Comparison of ENCODE assay signal across 10 cellular contexts in genomic region chr22:17920992-17921650, GRCh38.
A peak's percentile ranks its signal among the peaks of the same experiment; 100 is the strongest.
DNase-seq lines count a peak whose midpoint lies in the region; ATAC-seq, FAIRE-seq and TF ChIP-seq lines count a peak whose summit lies in the region.
"Had no signal": no experiment of that assay in that cellular context is flagged by ENCODE, and none has a peak within 500 bp of the region (broad histone marks: within the 10 kb centered on the region; RNA-seq: fewer than 3 reads in every experiment).

No MANE protein-coding gene starts in this region.

- peak overlapping the region; percentile 69 for H2BK120ac ChIP-seq in mesendoderm (ENCODE audit: low read depth, low read length)

- H3K9me3 ChIP-seq in breast epithelium (no peaks in the 10 kb centered on the region), testis (no peaks in the 10 kb centered on the region)

- no peaks in the 10 kb centered on the region for H3K36me3 ChIP-seq in breast epithelium
- no peaks in the 10 kb centered on the region for H3K36me3 ChIP-seq in mesendoderm (ENCODE audit: control insufficient read depth, insufficient read depth, low read length)
- H3K36me3 ChIP-seq in testis (ENCODE audit: low read depth, missing control alignments) = no peaks in the 10 kb centered on the region

- TF ChIP-seq POLR2A in breast epithelium (IDR thresholded peaks at IDR 0.05) (no peak), testis (IDR thresholded peaks at IDR 0.05) (no peak)

- peaks cover 26% of the 10 kb centered on the region for H3K79me1 ChIP-seq in mesendoderm (ENCODE audit: low read length)

- H3K4me1 ChIP-seq in breast epithelium = peaks cover 14 to 36% of the 10 kb centered on the region in 2 donors
- H3K4me1 ChIP-seq in mesendoderm (ENCODE audit: control insufficient read depth, low read depth, low read length) = peaks cover 23% of the 10 kb centered on the region
- H3K4me1 ChIP-seq in testis = peaks cover 55% of the 10 kb centered on the region

- DNase-seq in RCC 7860 (ENCODE audit: low spot score) = peak; percentile 20
- no peak for DNase-seq in breast epithelium (ENCODE audit: low spot score in 2 of 2)
- peak; percentile 54 for DNase-seq in mesendoderm
- DNase-seq in testis = no peak
- no peak for DNase-seq in immature natural killer cell
- no peak for DNase-seq in activated T-helper 1 cell treated with anti-CD3 and anti-CD28 coated beads, Interleukin-12 subunit alpha, Interleukin-12 subunit beta, Interleukin-2, Interleukin-4 antibody, amounts not matched to agents 30 ng/mL and 10 ng/mL and 1 ng/mL, durations not matched to agents 14 hours and 24 hours and 36 hours (ENCODE audit: low spot score)
- DNase-seq in left lobe of liver (ENCODE audit: low spot score) = no peak
- DNase-seq: activated naive CD8-positive, alpha-beta T cell treated with anti-CD3 and anti-CD28 coated beads for 36 hours; NCI-H187; T-helper 1 cell had no signal

- H3K27ac Mint-ChIP-seq in immature natural killer cell = peak overlapping the region in 1 of 6 donors; percentile 3
- H3K27ac Mint-ChIP-seq in activated T-helper 1 cell treated with anti-CD3 and anti-CD28 coated beads, Interleukin-12 subunit alpha, Interleukin-12 subunit beta, Interleukin-2, Interleukin-4 antibody, amounts not matched to agents 30 ng/mL and 10 ng/mL and 1 ng/mL, durations not matched to agents 14 hours and 24 hours and 36 hours = no peak overlapping the region
- H3K27ac Mint-ChIP-seq: activated naive CD8-positive, alpha-beta T cell treated with anti-CD3 and anti-CD28 coated beads for 36 hours had no signal

- H4K8ac ChIP-seq in mesendoderm (ENCODE audit: low read depth, low read length) = no peak overlapping the region

- H3K27me3 Mint-ChIP-seq in immature natural killer cell (ENCODE audit: low read depth in 3 of 3) = peaks cover 0 to 4% (median 0%) of the 10 kb centered on the region in 3 donors
- H3K27me3 Mint-ChIP-seq in activated T-helper 1 cell treated with anti-CD3 and anti-CD28 coated beads, Interleukin-12 subunit alpha, Interleukin-12 subunit beta, Interleukin-2, Interleukin-4 antibody, amounts not matched to agents 30 ng/mL and 10 ng/mL and 1 ng/mL, durations not matched to agents 14 hours and 24 hours and 36 hours (ENCODE audit: insufficient read depth) = no peaks in the 10 kb centered on the region
- H3K27me3 Mint-ChIP-seq: activated naive CD8-positive, alpha-beta T cell treated with anti-CD3 and anti-CD28 coated beads for 36 hours had no signal

- peaks cover 18 to 24% of the 10 kb centered on the region in 2 donors for H3K4me1 Mint-ChIP-seq in immature natural killer cell
- H3K4me1 Mint-ChIP-seq in activated T-helper 1 cell treated with anti-CD3 and anti-CD28 coated beads, Interleukin-12 subunit alpha, Interleukin-12 subunit beta, Interleukin-2, Interleukin-4 antibody, amounts not matched to agents 30 ng/mL and 10 ng/mL and 1 ng/mL, durations not matched to agents 14 hours and 24 hours and 36 hours (ENCODE audit: low read depth) = peaks cover 13% of the 10 kb centered on the region

- H3K36me3 Mint-ChIP-seq in immature natural killer cell = no peaks in the 10 kb centered on the region
- no peaks in the 10 kb centered on the region for H3K36me3 Mint-ChIP-seq in activated T-helper 1 cell treated with anti-CD3 and anti-CD28 coated beads, Interleukin-12 subunit alpha, Interleukin-12 subunit beta, Interleukin-2, Interleukin-4 antibody, amounts not matched to agents 30 ng/mL and 10 ng/mL and 1 ng/mL, durations not matched to agents 14 hours and 24 hours and 36 hours (ENCODE audit: low read depth)
- H3K36me3 Mint-ChIP-seq: activated naive CD8-positive, alpha-beta T cell treated with anti-CD3 and anti-CD28 coated beads for 36 hours had no signal

- H3K27me3 ChIP-seq in breast epithelium = no peaks in the 10 kb centered on the region
- H3K27me3 ChIP-seq in mesendoderm (ENCODE audit: insufficient read depth, low read length, poor library complexity) = no peaks in the 10 kb centered on the region
- H3K27me3 ChIP-seq in testis = no peaks in the 10 kb centered on the region

- ATAC-seq in left lobe of liver = no peak

- no peaks in the 10 kb centered on the region for H3K9me3 Mint-ChIP-seq in immature natural killer cell
- no peaks in the 10 kb centered on the region for H3K9me3 Mint-ChIP-seq in activated T-helper 1 cell treated with anti-CD3 and anti-CD28 coated beads, Interleukin-12 subunit alpha, Interleukin-12 subunit beta, Interleukin-2, Interleukin-4 antibody, amounts not matched to agents 30 ng/mL and 10 ng/mL and 1 ng/mL, durations not matched to agents 14 hours and 24 hours and 36 hours
- H3K9me3 Mint-ChIP-seq: activated naive CD8-positive, alpha-beta T cell treated with anti-CD3 and anti-CD28 coated beads for 36 hours had no signal

- FAIRE-seq in RCC 7860 (lab: Jason Lieb, UNC) = no peak

- H3K4me3 ChIP-seq in breast epithelium (no peak overlapping the region), mesendoderm (ENCODE audit: low read length) (no peak overlapping the region), testis (no peak overlapping the region)

- H2AK5ac ChIP-seq in mesendoderm (ENCODE audit: low read length) = no peak overlapping the region

- H3K79me2 ChIP-seq in mesendoderm (ENCODE audit: control insufficient read depth, insufficient read depth, low read length) = peaks cover 16% of the 10 kb centered on the region

- no peak for TF ChIP-seq CTCF in breast epithelium (IDR thresholded peaks at IDR 0.05)
- no peak for TF ChIP-seq CTCF in testis (IDR thresholded peaks at IDR 0.05)

- H3K4me3 Mint-ChIP-seq in immature natural killer cell = no peak overlapping the region
- H3K4me3 Mint-ChIP-seq in activated T-helper 1 cell treated with anti-CD3 and anti-CD28 coated beads, Interleukin-12 subunit alpha, Interleukin-12 subunit beta, Interleukin-2, Interleukin-4 antibody, amounts not matched to agents 30 ng/mL and 10 ng/mL and 1 ng/mL, durations not matched to agents 14 hours and 24 hours and 36 hours = no peak overlapping the region

- no peak overlapping the region for H3K4ac ChIP-seq in mesendoderm (ENCODE audit: low read depth, low read length)

- H2BK15ac ChIP-seq in mesendoderm (replicated peaks; ENCODE audit: low read depth) = no peak overlapping the region

- no peak overlapping the region for H3K4me2 ChIP-seq in mesendoderm (ENCODE audit: low read length)

- no peak overlapping the region for H3K23ac ChIP-seq in mesendoderm (ENCODE audit: low read length)

- H3K9ac ChIP-seq in mesendoderm (ENCODE audit: low read length) = no peak overlapping the region

- H3K18ac ChIP-seq in mesendoderm (ENCODE audit: low read length) = peak overlapping the region; percentile 54

- WGBS in mesendoderm (ENCODE audit: extremely low coverage, insufficient coverage, low lambda C conversion rate) = no CpG with 5 or more reads among the region's 6 CpGs
- WGBS in testis, 2 donors = 83 to 85% methylated on average over 6 of the region's 6 CpGs

- H3K27ac ChIP-seq in breast epithelium (peak overlapping the region; percentile 82 to 83), mesendoderm (ENCODE audit: low read depth, low read length) (peak overlapping the region; percentile 77), testis (peak overlapping the region; percentile 18 to 64)

- H2BK5ac ChIP-seq in mesendoderm (ENCODE audit: low read length) = no peak overlapping the region

- peak overlapping the region; percentile 17 for H3K56ac ChIP-seq in mesendoderm (ENCODE audit: low read length)

- H4K5ac ChIP-seq in mesendoderm (ENCODE audit: low read length) = no peak overlapping the region

- intact Hi-C loops in breast epithelium (cut with DNase I; ENCODE audit: low total_unique reads) (no loop called here), testis (cut with DNase I; ENCODE audit: low total_unique reads) (loop anchor here (10.0 kb wide), 1 partner anchor 64 kb away; no protein-coding TSS in a partner anchor)
- intact Hi-C loops in activated T-helper 1 cell treated with anti-CD3 and anti-CD28 coated beads, Interleukin-12 subunit alpha, Interleukin-12 subunit beta, Interleukin-2, Interleukin-4 antibody, amounts not matched to agents 30 ng/mL and 10 ng/mL and 1 ng/mL, durations not matched to agents 14 hours and 24 hours and 36 hours (cut with micrococcal nuclease) = no loop called here

Comparison
In these comparisons a context has a peak if more than half of its experiments do, and no peak if none do; other contexts are left out.
1. DNase-seq: peak in RCC 7860 (single experiment) and mesendoderm (single experiment); none in breast epithelium (0 of 2), testis (single experiment), immature natural killer cell (0 of 3), activated T-helper 1 cell treated with anti-CD3 and anti-CD28 coated beads, Interleukin-12 subunit alpha, Interleukin-12 subunit beta, Interleukin-2, Interleukin-4 antibody, amounts not matched to agents 30 ng/mL and 10 ng/mL and 1 ng/mL, durations not matched to agents 14 hours and 24 hours and 36 hours (single experiment) and left lobe of liver (single experiment).
2. Peak in every context shown above with its lines, with median percentiles within 50 percentile points of each other: H3K27ac ChIP-seq.